ENCODE assay signal across 28 cellular contexts in the genomic region with DNA sequence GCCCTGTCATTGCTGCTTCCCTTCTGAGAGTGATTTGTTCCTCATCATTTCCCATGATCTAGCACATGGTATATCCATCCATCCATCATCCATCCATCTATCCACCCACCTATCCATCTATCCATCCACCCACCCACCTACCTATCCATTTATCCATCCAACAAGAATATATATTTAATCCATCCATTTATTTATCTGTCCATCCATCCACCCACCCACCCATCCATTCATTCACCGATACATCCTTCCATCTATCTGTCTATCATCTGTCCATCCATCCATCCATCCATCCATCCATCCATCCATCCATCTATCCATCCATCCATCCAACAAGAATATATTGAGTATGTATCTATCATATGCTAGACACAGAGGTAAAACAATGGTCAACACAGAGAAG.
"Had no signal": no experiment of that assay in that cellular context is flagged by ENCODE, and none has a peak within 500 bp of the region (broad histone marks: within the 10 kb centered on the region; RNA-seq: fewer than 3 reads in every experiment).

No MANE protein-coding gene starts in this region.

- H3K27me3 ChIP-seq: left lung, pancreas, right lobe of liver, suprapubic skin, tibial nerve, vagina had no signal

- H3K4me1 ChIP-seq: left lung, lower lobe of right lung, pancreas, psoas muscle, right lobe of liver, suprapubic skin, vagina had no signal

- H3K36me3 Mint-ChIP-seq: immature natural killer cell; naive thymus-derived CD8-positive, alpha-beta T cell; stimulated activated memory B cell treated with anti-CD40 and anti-IgM and Interleukin-4, amounts not matched to agents 10 μg/mL and 1 μg/mL and 100 μg/mL, for 72 hours had no signal

- H3K9me3 Mint-ChIP-seq: immature natural killer cell; naive thymus-derived CD8-positive, alpha-beta T cell; nephron; neural crest cell; stimulated activated memory B cell treated with anti-CD40 and anti-IgM and Interleukin-4, amounts not matched to agents 10 μg/mL and 1 μg/mL and 100 μg/mL, for 72 hours; type B pancreatic cell had no signal

- H3K27ac ChIP-seq: left lung, lower lobe of right lung, pancreas, psoas muscle, right lobe of liver, suprapubic skin, vagina had no signal

- H3K27ac Mint-ChIP-seq: immature natural killer cell; nephron; stimulated activated memory B cell treated with anti-CD40 and anti-IgM and Interleukin-4, amounts not matched to agents 10 μg/mL and 1 μg/mL and 100 μg/mL, for 72 hours; type B pancreatic cell had no signal

- H3K27me3 Mint-ChIP-seq: type B pancreatic cell had no signal

- H3K4me1 Mint-ChIP-seq: immature natural killer cell, nephron had no signal

- H3K4me3 Mint-ChIP-seq: immature natural killer cell; naive thymus-derived CD8-positive, alpha-beta T cell; nephron; neural crest cell; stimulated activated memory B cell treated with anti-CD40 and anti-IgM and Interleukin-4, amounts not matched to agents 10 μg/mL and 1 μg/mL and 100 μg/mL, for 72 hours; type B pancreatic cell had no signal

- ATAC-seq: left colon; left lung; lower lobe of right lung; naive thymus-derived CD8-positive, alpha-beta T cell; stimulated activated memory B cell treated with anti-CD40 and anti-IgM and Interleukin-4, amounts not matched to agents 10 μg/mL and 1 μg/mL and 100 μg/mL, for 72 hours had no signal

- H3K9me3 ChIP-seq: left lung, lower lobe of right lung, pancreas, psoas muscle, right lobe of liver, suprapubic skin, thoracic aorta, tibial nerve, vagina had no signal

- DNase-seq: hypothalamus; immature natural killer cell; kidney; left colon; left lung; lower lobe of right lung; mammary epithelial cell; mesenchymal stem cell; naive thymus-derived CD8-positive, alpha-beta T cell; nucleus accumbens; pancreas; posterior cingulate gyrus; psoas muscle; right lobe of liver; stimulated activated CD4-positive, alpha-beta T cell treated with anti-CD3 and anti-CD28 coated beads, Interleukin-1b, Interleukin-23, amount 100 ng/mL, for 48 hours; stimulated activated CD4-positive, alpha-beta T cell treated with anti-CD3 and anti-CD28 coated beads, Interleukin-2, amount 100 ng/mL, for 48 hours; stimulated activated CD4-positive, alpha-beta T cell treated with anti-CD3 and anti-CD28 coated beads, Interleukin-4, amount 100 ng/mL, for 4 hours; stimulated activated CD8-positive, alpha-beta memory T cell treated with anti-CD3 and anti-CD28 coated beads, Interleukin-4, amount 100 ng/mL, for 48 hours; stimulated activated naive CD4-positive, alpha-beta T cell treated with Interleukin-2 at 50 U/mL for 16 hours had no signal

- H3K4me3 ChIP-seq: left lung, lower lobe of right lung, pancreas, psoas muscle, right lobe of liver, smooth muscle cell, suprapubic skin, thoracic aorta, tibial nerve, vagina had no signal
